20 cellular contexts compared by ENCODE assay signal in the genomic region with DNA sequence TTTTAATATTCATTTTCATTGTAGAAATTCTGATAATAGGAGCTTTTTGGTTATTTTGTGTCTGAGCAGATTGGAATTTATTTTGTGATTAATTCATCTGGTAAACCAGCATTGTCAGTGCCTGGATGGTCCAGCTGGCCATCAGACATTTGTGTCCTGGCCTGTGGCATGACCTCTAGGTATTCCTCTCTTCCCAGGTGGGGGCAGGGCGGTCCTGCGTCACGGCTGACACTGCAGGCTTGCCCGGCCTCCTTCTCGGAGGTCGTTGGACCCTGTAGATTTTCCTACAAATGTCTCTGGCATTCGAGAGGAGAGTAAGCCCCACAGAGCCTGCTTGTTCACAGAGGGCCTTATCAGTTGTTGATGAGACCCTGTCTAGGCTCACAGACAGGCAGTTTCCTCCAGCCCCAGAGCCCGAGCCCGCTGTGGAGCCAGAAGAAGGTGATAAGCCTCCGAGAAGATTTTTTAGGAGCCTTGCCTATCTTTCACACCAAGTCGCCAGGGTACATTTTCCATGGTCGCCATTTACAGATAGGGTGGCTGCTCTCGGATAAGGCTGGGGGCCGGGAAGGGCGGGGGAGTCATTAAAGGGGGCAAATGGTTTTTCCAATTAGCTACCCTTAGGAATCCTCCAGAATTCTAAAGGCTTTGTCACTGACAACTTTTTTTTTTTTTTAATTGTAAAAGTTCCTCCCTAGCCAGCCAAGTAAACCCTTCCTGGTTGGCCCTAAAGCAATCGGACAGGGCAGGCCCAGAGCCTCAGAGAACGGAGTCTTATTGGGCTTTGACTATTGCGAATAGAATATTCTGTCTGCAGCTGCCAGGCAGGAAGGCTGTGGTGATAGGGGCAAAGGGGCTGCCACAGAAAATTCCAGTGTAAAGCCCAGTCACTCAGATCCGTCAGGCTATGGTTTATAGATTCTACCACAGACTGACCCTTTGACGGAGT.
"Had no signal": no experiment of that assay in that cellular context is flagged by ENCODE, and none has a peak within 500 bp of the region (broad histone marks: within the 10 kb centered on the region; RNA-seq: fewer than 3 reads in every experiment).

No MANE protein-coding gene starts in this region.

- H3K27me3 ChIP-seq: foreskin keratinocyte, neutrophil, sigmoid colon, spleen, upper lobe of left lung had no signal

- H3K4me3 ChIP-seq: sigmoid colon, spleen, thoracic aorta, upper lobe of left lung had no signal

- H3K36me3 ChIP-seq: neutrophil, sigmoid colon, spleen, thoracic aorta, upper lobe of left lung had no signal

- H3K4me1 ChIP-seq: foreskin keratinocyte, parathyroid adenoma, sigmoid colon, spleen, upper lobe of left lung had no signal

- ATAC-seq: foreskin keratinocyte; naive thymus-derived CD8-positive, alpha-beta T cell; stimulated activated naive B cell treated with anti-CD40 and anti-IgM and Interleukin-4, amounts not matched to agents 10 μg/mL and 1 μg/mL and 100 μg/mL, for 72 hours had no signal

- DNase-seq: activated CD4-positive, alpha-beta T cell treated with anti-CD3 and anti-CD28 coated beads, Interleukin-2, amount 50 U/mL, for 4 hours; activated CD4-positive, CD25-positive, alpha-beta regulatory T cell treated with anti-CD3 and anti-CD28 coated beads, Interleukin-2, amount 50 U/mL, for 72 hours; activated naive CD4-positive, alpha-beta T cell; activated naive CD8-positive, alpha-beta T cell treated with anti-CD3 and anti-CD28 coated beads for 36 hours; activated T-cell treated with anti-CD3 and anti-CD28 coated beads for 4 hours; amniotic stem cell; dermis blood vessel endothelial cell; effector memory CD4-positive, alpha-beta T cell; foreskin keratinocyte; glutamatergic neuron; naive thymus-derived CD8-positive, alpha-beta T cell; sigmoid colon; spleen; stimulated activated naive B cell treated with anti-CD40 and anti-IgM and Interleukin-4, amounts not matched to agents 10 μg/mL and 1 μg/mL and 100 μg/mL, for 72 hours; T1000 had no signal

- H3K27ac ChIP-seq: foreskin keratinocyte, neutrophil, parathyroid adenoma, sigmoid colon, spleen, thoracic aorta, upper lobe of left lung, VCaP had no signal

- H3K9me3 ChIP-seq: neutrophil, sigmoid colon, spleen, thoracic aorta, upper lobe of left lung had no signal
